26 cellular contexts compared by ENCODE assay signal in genomic region chr14:35877276-35877675, GRCh38. TPM values are rescaled to one million over a fixed set of nuclear protein-coding genes. Genes with fewer than 3 reads are reported as not detected.
A peak's percentile ranks its signal among the peaks of the same experiment; 100 is the strongest.
DNase-seq lines count a peak whose midpoint lies in the region; ATAC-seq, FAIRE-seq and TF ChIP-seq lines count a peak whose summit lies in the region.
"Had no signal": no experiment of that assay in that cellular context is flagged by ENCODE, and none has a peak within 500 bp of the region (broad histone marks: within the 10 kb centered on the region; RNA-seq: fewer than 3 reads in every experiment).

No MANE protein-coding gene starts in this region.

- H3K36me3 ChIP-seq in astrocyte (ENCODE audit: insufficient read depth, low read length) (no peaks in the 10 kb centered on the region), osteoblast (ENCODE audit: insufficient read depth, low read length) (no peaks in the 10 kb centered on the region)
- H3K36me3 ChIP-seq: BLaER1 treated with 17β-estradiol and CSF1 and Interleukin-3, amounts not matched to agents 10 nM and 100 nM; uterus; WERI-Rb-1 had no signal

- no peak overlapping the region for H3K9ac ChIP-seq in astrocyte (ENCODE audit: low read length)
- H3K9ac ChIP-seq: BLaER1 treated with 17β-estradiol and CSF1 and Interleukin-3, amounts not matched to agents 10 nM and 100 nM; SK-N-SH had no signal

- H3K4me3 ChIP-seq in astrocyte (ENCODE audit: insufficient read depth, low read depth, low read length) = no peak overlapping the region
- H3K4me3 ChIP-seq in osteoblast (ENCODE audit: insufficient read depth, low read length) = no peak overlapping the region
- H3K4me3 ChIP-seq: BLaER1 treated with 17β-estradiol and CSF1 and Interleukin-3, amounts not matched to agents 10 nM and 100 nM; body of pancreas; coronary artery; skin epidermis; uterus had no signal

- H3K27me3 ChIP-seq in astrocyte (ENCODE audit: insufficient read depth, low read length) (no peaks in the 10 kb centered on the region), foreskin keratinocyte (no peaks in the 10 kb centered on the region), osteoblast (ENCODE audit: insufficient read depth, low read length) (no peaks in the 10 kb centered on the region)
- H3K27me3 ChIP-seq: BLaER1 treated with 17β-estradiol and CSF1 and Interleukin-3, amounts not matched to agents 10 nM and 100 nM; body of pancreas; uterus had no signal

- H3K79me2 ChIP-seq in astrocyte (ENCODE audit: insufficient read depth, low read length) (no peaks in the 10 kb centered on the region), osteoblast (ENCODE audit: insufficient read depth, low read length) (no peaks in the 10 kb centered on the region)

- H4K20me1 ChIP-seq in astrocyte (ENCODE audit: insufficient read depth, low read length) (no peaks in the 10 kb centered on the region), osteoblast (ENCODE audit: insufficient read depth, low read length) (no peaks in the 10 kb centered on the region)
- H4K20me1 ChIP-seq: BLaER1 treated with 17β-estradiol and CSF1 and Interleukin-3, amounts not matched to agents 10 nM and 100 nM had no signal

- no peak overlapping the region for H3K4me3 Mint-ChIP-seq in astrocyte (ENCODE audit: unreplicated experiment)
- H3K4me3 Mint-ChIP-seq in progenitor cell of endocrine pancreas (ENCODE audit: low read depth) = no peak overlapping the region
- no peak overlapping the region for H3K4me3 Mint-ChIP-seq in activated T-cell treated with anti-CD3 and anti-CD28 coated beads, Interleukin-2, amount 50 U/mL, for 72 hours
- no peak overlapping the region for H3K4me3 Mint-ChIP-seq in activated CD4-positive, alpha-beta T cell treated with anti-CD3 and anti-CD28 coated beads for 36 hours
- H3K4me3 Mint-ChIP-seq: activated naive CD8-positive, alpha-beta T cell had no signal

- intact Hi-C loops in activated CD4-positive, alpha-beta T cell treated with anti-CD3 and anti-CD28 coated beads for 36 hours (cut with DNase I, micrococcal nuclease) = no loop called here

- H3K27ac ChIP-seq in astrocyte (ENCODE audit: low read depth, low read length) (no peak overlapping the region), foreskin keratinocyte (no peak overlapping the region), osteoblast (ENCODE audit: low read depth, low read length) (no peak overlapping the region)
- H3K27ac ChIP-seq: BLaER1 treated with 17β-estradiol and CSF1 and Interleukin-3, amounts not matched to agents 10 nM and 100 nM; body of pancreas; uterus; WERI-Rb-1 had no signal

- H3K4me1 Mint-ChIP-seq in astrocyte (ENCODE audit: low read depth, unreplicated experiment) (peaks cover 21% of the 10 kb centered on the region), progenitor cell of endocrine pancreas (ENCODE audit: low read depth) (peaks cover 2% of the 10 kb centered on the region)
- H3K4me1 Mint-ChIP-seq in activated T-cell treated with anti-CD3 and anti-CD28 coated beads, Interleukin-2, amount 50 U/mL, for 72 hours (ENCODE audit: low read depth) = no peaks in the 10 kb centered on the region
- no peaks in the 10 kb centered on the region for H3K4me1 Mint-ChIP-seq in activated CD4-positive, alpha-beta T cell treated with anti-CD3 and anti-CD28 coated beads for 36 hours

- FAIRE-seq in astrocyte (lab: Jason Lieb, UNC) = no peak
- FAIRE-seq: GM12891, H54, HTR-8/SVneo, keratinocyte had no signal

- H3K4me2 ChIP-seq in astrocyte (ENCODE audit: low read length) (no peak overlapping the region), osteoblast (ENCODE audit: insufficient read depth, low read length) (no peak overlapping the region)
- H3K4me2 ChIP-seq: SK-N-SH had no signal

- H3K9me3 ChIP-seq in astrocyte (ENCODE audit: insufficient read depth, low read depth, low read length) = no peaks in the 10 kb centered on the region
- no peaks in the 10 kb centered on the region for H3K9me3 ChIP-seq in osteoblast (ENCODE audit: low read depth, low read length)
- H3K9me3 ChIP-seq: BLaER1 treated with 17β-estradiol and CSF1 and Interleukin-3, amounts not matched to agents 10 nM and 100 nM; body of pancreas; SK-N-SH; uterus had no signal

- POLR2A ChIA-PET in activated CD4-positive, alpha-beta T cell treated with anti-CD3 and anti-CD28 coated beads for 36 hours (lab: Charles Lee) = no interaction called here

- CTCF ChIA-PET in activated CD4-positive, alpha-beta T cell treated with anti-CD3 and anti-CD28 coated beads for 36 hours (lab: Charles Lee) = interaction anchor here (2.4 kb wide), 1 partner anchor 193 kb away, joined by 11 read pairs; no protein-coding TSS in a partner anchor

- H3K36me3 Mint-ChIP-seq in astrocyte (ENCODE audit: low read depth, unreplicated experiment) (no peaks in the 10 kb centered on the region), progenitor cell of endocrine pancreas (ENCODE audit: insufficient read depth) (peaks cover 2% of the 10 kb centered on the region)
- H3K36me3 Mint-ChIP-seq in activated T-cell treated with anti-CD3 and anti-CD28 coated beads, Interleukin-2, amount 50 U/mL, for 72 hours (ENCODE audit: insufficient read depth in 2 of 2) = no peaks in the 10 kb centered on the region
- peaks cover 2% of the 10 kb centered on the region for H3K36me3 Mint-ChIP-seq in activated CD4-positive, alpha-beta T cell treated with anti-CD3 and anti-CD28 coated beads for 36 hours (ENCODE audit: low read depth)
- H3K36me3 Mint-ChIP-seq: activated naive CD8-positive, alpha-beta T cell had no signal

- TF ChIP-seq CTCF in astrocyte (IDR thresholded peaks at IDR 0.05; ENCODE audit: insufficient read depth, low read depth, low read length) (no peak), foreskin keratinocyte (conservative IDR thresholded peaks at IDR 0.05) (no peak), progenitor cell of endocrine pancreas (IDR thresholded peaks at IDR 0.05; ENCODE audit: unreplicated experiment) (no peak), osteoblast (IDR thresholded peaks at IDR 0.05; ENCODE audit: extremely low read depth, low read depth, low read length) (no peak)

- peak; percentile 61 for DNase-seq in LoVo (ENCODE audit: low spot score)
- DNase-seq in astrocyte (ENCODE audit: low read depth) = peak; percentile 28
- peak; percentile 44 to 60 for DNase-seq in foreskin keratinocyte
- no peak for DNase-seq in progenitor cell of endocrine pancreas (ENCODE audit: low spot score, unreplicated experiment)
- no peak for DNase-seq in activated T-cell treated with anti-CD3 and anti-CD28 coated beads, Interleukin-2, amount 50 U/mL, for 72 hours
- no peak for DNase-seq in NCI-H1417 treated with DMSO at 0.1 percent for 48 hours (lab: John Stamatoyannopoulos, UW)
- DNase-seq in activated CD4-positive, alpha-beta T cell treated with anti-CD3 and anti-CD28 coated beads for 36 hours = no peak
- no peak for DNase-seq in osteoblast (ENCODE audit: insufficient read length, low spot score, missing footprints)
- DNase-seq: activated CD4-positive, alpha-beta T cell treated with anti-CD3 and anti-CD28 coated beads, Interleukin-2, amount 50 U/mL, for 48 hours; activated CD8-positive, alpha-beta memory T cell treated with anti-CD3 and anti-CD28 coated beads, Interleukin-2, amount 50 U/mL, for 48 hours; body of pancreas; COR-L47; KG1; NCI-H524; SK-N-SH; stimulated activated CD4-positive, alpha-beta T cell treated with anti-CD3 and anti-CD28 coated beads, Interleukin-2, amount 100 ng/mL, for 24 hours; uterus; WERI-Rb-1 had no signal

- H3K9me3 Mint-ChIP-seq in astrocyte (ENCODE audit: unreplicated experiment) = no peaks in the 10 kb centered on the region
- no peaks in the 10 kb centered on the region for H3K9me3 Mint-ChIP-seq in progenitor cell of endocrine pancreas (ENCODE audit: low read depth)
- no peaks in the 10 kb centered on the region for H3K9me3 Mint-ChIP-seq in activated T-cell treated with anti-CD3 and anti-CD28 coated beads, Interleukin-2, amount 50 U/mL, for 72 hours
- H3K9me3 Mint-ChIP-seq in activated CD4-positive, alpha-beta T cell treated with anti-CD3 and anti-CD28 coated beads for 36 hours (ENCODE audit: low read depth) = no peaks in the 10 kb centered on the region

- H3K27ac Mint-ChIP-seq in astrocyte (ENCODE audit: unreplicated experiment) = no peak overlapping the region
- H3K27ac Mint-ChIP-seq in progenitor cell of endocrine pancreas = peak overlapping the region; percentile 23
- no peak overlapping the region for H3K27ac Mint-ChIP-seq in activated T-cell treated with anti-CD3 and anti-CD28 coated beads, Interleukin-2, amount 50 U/mL, for 72 hours
- no peak overlapping the region for H3K27ac Mint-ChIP-seq in activated CD4-positive, alpha-beta T cell treated with anti-CD3 and anti-CD28 coated beads for 36 hours
- H3K27ac Mint-ChIP-seq: activated naive CD8-positive, alpha-beta T cell had no signal

- H3K27me3 Mint-ChIP-seq in astrocyte (ENCODE audit: low read depth, unreplicated experiment) = no peaks in the 10 kb centered on the region
- no peaks in the 10 kb centered on the region for H3K27me3 Mint-ChIP-seq in progenitor cell of endocrine pancreas
- no peaks in the 10 kb centered on the region for H3K27me3 Mint-ChIP-seq in activated T-cell treated with anti-CD3 and anti-CD28 coated beads, Interleukin-2, amount 50 U/mL, for 72 hours (ENCODE audit: low read depth)
- H3K27me3 Mint-ChIP-seq in activated CD4-positive, alpha-beta T cell treated with anti-CD3 and anti-CD28 coated beads for 36 hours = no peaks in the 10 kb centered on the region
- H3K27me3 Mint-ChIP-seq: activated naive CD8-positive, alpha-beta T cell had no signal

- H2AFZ ChIP-seq in astrocyte (ENCODE audit: low read depth, low read length) = no peak overlapping the region
- H2AFZ ChIP-seq in osteoblast (ENCODE audit: low read length) = no peak overlapping the region

- ATAC-seq in foreskin keratinocyte = peak; percentile 59
- ATAC-seq in activated T-cell treated with anti-CD3 and anti-CD28 coated beads, Interleukin-2, amount 50 U/mL, for 72 hours (replicated peaks in 1 of 2) = no peak
- ATAC-seq in activated CD4-positive, alpha-beta T cell treated with anti-CD3 and anti-CD28 coated beads for 36 hours = no peak
- ATAC-seq: body of pancreas had no signal

- H3K4me1 ChIP-seq in astrocyte (ENCODE audit: insufficient read depth, low read length) (peaks cover 16% of the 10 kb centered on the region), foreskin keratinocyte (peaks cover 9% of the 10 kb centered on the region), osteoblast (ENCODE audit: insufficient read depth, low read length) (peaks cover 15% of the 10 kb centered on the region)
- H3K4me1 ChIP-seq: body of pancreas, uterus had no signal

RNA-seq across cellular contexts. Expression of gene BRMS1L, which starts 51.1 kb away (rescaled TPM):
- total RNA-seq in astrocyte (9.6 and 12.0 TPM in 2 replicates), foreskin keratinocyte (10.1 and 11.6 TPM in 2 replicates), progenitor cell of endocrine pancreas (11.6 and 13.1 TPM in 2 replicates), osteoblast (3.6 and 5.0 TPM in 2 replicates)
- polyA plus RNA-seq in foreskin keratinocyte = 5.6 and 7.2 TPM in 2 replicates
- 1 to 10 TPM; 4.5 to 5.9 TPM for total RNA-seq in activated T-cell treated with anti-CD3 and anti-CD28 coated beads, Interleukin-2, amount 50 U/mL, for 72 hours
- total RNA-seq in activated CD4-positive, alpha-beta T cell treated with anti-CD3 and anti-CD28 coated beads for 36 hours = 1 to 10 TPM; 5.3 to 7.8 TPM

Comparison
In these comparisons a context has a peak if more than half of its experiments do, and no peak if none do; other contexts are left out.
1. DNase-seq: peak in LoVo (single experiment), astrocyte (single experiment) and foreskin keratinocyte (2 of 2); none in progenitor cell of endocrine pancreas (single experiment), activated T-cell treated with anti-CD3 and anti-CD28 coated beads, Interleukin-2, amount 50 U/mL, for 72 hours (0 of 2), NCI-H1417 treated with DMSO at 0.1 percent for 48 hours (single experiment), activated CD4-positive, alpha-beta T cell treated with anti-CD3 and anti-CD28 coated beads for 36 hours (single experiment) and osteoblast (single experiment).